ENCODE assay signal across 1 cellular context in genomic region chr9:99181621-99182020, GRCh38.
A peak's percentile ranks its signal among the peaks of the same experiment; 100 is the strongest.
TF ChIP-seq lines count a peak whose summit lies in the region.

No MANE protein-coding gene starts in this region.

TF ChIP-seq in GM12878, 131 proteins besides CTCF, POLR2A, EP300 and RAD21 (continued from another document and continues in another):
- TF ChIP-seq PBX3 (IDR thresholded peaks at IDR 0.05; ENCODE audit: insufficient replicate concordance, low read depth, low read length): no peak
- peak; percentile 91; the same call in 1 of the 2 replicates for TF ChIP-seq MTA2 (IDR thresholded peaks at IDR 0.05; ENCODE audit: low read depth)
- no peak for TF ChIP-seq BCLAF1 (IDR thresholded peaks at IDR 0.05)
- peak; percentile 98 for TF ChIP-seq FOXM1 (IDR thresholded peaks at IDR 0.05; ENCODE audit: low read depth, low read length)
- TF ChIP-seq POLR2AphosphoS5 (IDR thresholded peaks at IDR 0.05; ENCODE audit: low read length): peak; percentile 53; the same call in 1 of the 2 replicates
- peak; percentile 97 for TF ChIP-seq NFIC (IDR thresholded peaks at IDR 0.05; ENCODE audit: low read depth, low read length)
- TF ChIP-seq KLF5 (IDR thresholded peaks at IDR 0.05; ENCODE audit: partially characterized antibody): peak; percentile 82
- peak; percentile 72; the same call in 1 of the 2 replicates for TF ChIP-seq MEF2A (IDR thresholded peaks at IDR 0.05; ENCODE audit: insufficient read depth, low read depth, low read length)
- TF ChIP-seq EZH2 (IDR thresholded peaks at IDR 0.05; ENCODE audit: borderline replicate concordance, control insufficient read depth, low read depth, low read length): no peak
- TF ChIP-seq NFYA (IDR thresholded peaks at IDR 0.05; ENCODE audit: borderline replicate concordance, low read depth, low read length): no peak
- peak; percentile 77 for TF ChIP-seq TCF12 (IDR thresholded peaks at IDR 0.05; ENCODE audit: low read depth, low read length)
- TF ChIP-seq TBL1XR1 (IDR thresholded peaks at IDR 0.05; ENCODE audit: low read depth, low read length): peak; percentile 86
- 0 out of 2 replicates have a peak, but pooled peaks have one; percentile 57 for TF ChIP-seq PML (IDR thresholded peaks at IDR 0.05; ENCODE audit: low read length)
- TF ChIP-seq ZNF217 (IDR thresholded peaks at IDR 0.05): no peak; the same call in 1 of the 2 replicates
- TF ChIP-seq ZBTB11 (CRISPR knock-in tag; IDR thresholded peaks at IDR 0.05): 0 out of 2 replicates have a peak, but pooled peaks have one; percentile 17
- TF ChIP-seq RAD51 (IDR thresholded peaks at IDR 0.05): peak; percentile 47; the same call in 1 of the 2 replicates
- no peak for TF ChIP-seq PRDM15 (CRISPR knock-in tag; IDR thresholded peaks at IDR 0.05)
- TF ChIP-seq NBN (IDR thresholded peaks at IDR 0.05): peak; percentile 91
- peak; percentile 97 for TF ChIP-seq IKZF1 (conservative IDR thresholded peaks at IDR 0.05)
- TF ChIP-seq BHLHE40 (IDR thresholded peaks at IDR 0.05; ENCODE audit: borderline replicate concordance in 1 of 2, low read depth in 2 of 2, low read length in 1 of 2): peak; percentile 75 to 77
- peak; percentile 92 for TF ChIP-seq ATF2 (IDR thresholded peaks at IDR 0.05; ENCODE audit: low read length)
- no peak for TF ChIP-seq SIN3A (IDR thresholded peaks at IDR 0.05; ENCODE audit: low read depth, low read length)
- 0 out of 2 replicates have a peak, but pooled peaks have one; percentile 15 for TF ChIP-seq TAF1 (IDR thresholded peaks at IDR 0.05; ENCODE audit: borderline replicate concordance, low read depth, low read length)
- TF ChIP-seq SPI1 (IDR thresholded peaks at IDR 0.05; ENCODE audit: borderline replicate concordance, insufficient read depth, low read depth, low read length): peak; percentile 13; the same call in 1 of the 2 replicates
- peak; percentile 99 for TF ChIP-seq CBFB (IDR thresholded peaks at IDR 0.05; ENCODE audit: low read depth)
- 0 out of 2 replicates have a peak, but pooled peaks have one; percentile 27 for TF ChIP-seq MAX (IDR thresholded peaks at IDR 0.05; ENCODE audit: low read depth, low read length)
- peak; percentile 77 for TF ChIP-seq MTA3 (IDR thresholded peaks at IDR 0.05; ENCODE audit: borderline replicate concordance, low read length)
- peak; percentile 82 for TF ChIP-seq ZNF592 (IDR thresholded peaks at IDR 0.05)
- TF ChIP-seq RELB (IDR thresholded peaks at IDR 0.05; ENCODE audit: low read depth): peak; percentile 99
- peak; percentile 74; the same call in 1 of the 2 replicates for TF ChIP-seq ZSCAN29 (IDR thresholded peaks at IDR 0.05)
- peak; percentile 86 for TF ChIP-seq CREB1 (IDR thresholded peaks at IDR 0.05; ENCODE audit: low read depth)
- peak; percentile 91 for TF ChIP-seq PAX5 (IDR thresholded peaks at IDR 0.05; ENCODE audit: borderline replicate concordance, low read depth, low read length)
